Comparison of ENCODE assay signal across 10 cellular contexts in the genomic region with DNA sequence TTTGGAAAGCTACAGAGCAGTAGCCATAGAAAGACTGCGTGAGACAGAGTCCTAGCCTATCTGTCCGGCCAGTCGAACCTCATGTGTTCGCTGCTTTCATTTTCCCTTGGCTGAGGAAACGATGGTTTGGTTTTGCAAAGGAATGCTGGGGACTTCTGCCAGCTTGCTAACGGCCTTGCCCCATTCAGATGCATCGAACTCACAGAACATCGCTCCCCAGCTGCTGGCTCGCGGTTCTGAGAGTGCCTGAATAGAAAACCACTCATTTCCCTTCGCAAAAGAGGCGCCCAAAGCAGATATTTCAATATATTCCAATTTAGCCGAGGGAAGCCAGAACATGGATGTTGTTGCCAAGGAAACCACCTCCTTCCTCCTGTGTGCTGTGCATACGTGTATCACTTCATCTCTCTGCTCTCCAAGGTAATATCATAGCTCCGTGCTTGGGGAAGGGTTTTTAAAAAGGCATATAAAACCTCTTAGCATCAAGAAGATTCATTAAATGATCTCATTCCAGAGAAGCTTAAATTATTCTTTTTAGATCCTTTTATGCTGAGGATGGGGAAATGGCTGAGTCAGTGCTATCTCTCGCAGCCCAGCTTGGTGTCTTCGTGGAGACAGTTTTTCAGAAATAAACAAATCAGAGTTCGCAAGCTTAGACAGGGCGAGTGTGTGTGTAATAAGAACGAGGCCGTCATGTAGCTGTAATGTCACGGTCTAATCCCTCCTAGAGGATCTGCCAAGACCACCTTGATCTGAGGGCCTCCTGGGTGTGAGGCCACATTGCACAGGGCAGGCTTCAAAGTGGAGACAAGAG.
A peak's percentile ranks its signal among the peaks of the same experiment; 100 is the strongest.
DNase-seq lines count a peak whose midpoint lies in the region; ATAC-seq, FAIRE-seq and TF ChIP-seq lines count a peak whose summit lies in the region.
"Had no signal": no experiment of that assay in that cellular context is flagged by ENCODE, and none has a peak within 500 bp of the region (broad histone marks: within the 10 kb centered on the region; RNA-seq: fewer than 3 reads in every experiment).

No MANE protein-coding gene starts in this region.

- H3K4me1 ChIP-seq in SK-N-SH (ENCODE audit: control insufficient read depth in 1 of 2, insufficient read depth in 2 of 2, low read depth in 1 of 2, low read length in 1 of 2) (peaks cover 0 to 3% of the 10 kb centered on the region in 2 experiments; a peak in 1 of 4 replicates), colonic mucosa (no peaks in the 10 kb centered on the region), muscle layer of colon (ENCODE audit: insufficient read depth, low read length) (peaks cover 13% of the 10 kb centered on the region)

- DNase-seq in SK-N-SH (no peak), colonic mucosa (peak; percentile 20), urothelium cell line (ENCODE audit: low spot score) (no peak), NCI-H187 treated with DMSO at 0.1 percent for 48 hours (lab: John Stamatoyannopoulos, UW) (no peak), NCI-H1694 treated with DMSO at 0.1 percent for 48 hours (lab: John Stamatoyannopoulos, UW) (no peak)

- H4K20me1 ChIP-seq in SK-N-SH (ENCODE audit: insufficient read depth): no peaks in the 10 kb centered on the region

- H3K9ac ChIP-seq in SK-N-SH: no peak overlapping the region
- no peak overlapping the region for H3K9ac ChIP-seq in colonic mucosa (ENCODE audit: low read depth in 2 of 2, low read length in 2 of 2)
- peak overlapping the region; percentile 7 for H3K9ac ChIP-seq in muscle layer of colon (ENCODE audit: low read length)

- H3K27ac ChIP-seq in SK-N-SH (ENCODE audit: low read depth in 2 of 2, low read length in 1 of 2) (no peak overlapping the region), colonic mucosa (no peak overlapping the region), muscle layer of colon (ENCODE audit: low read depth, low read length) (peak overlapping the region; percentile 10)

- WGBS in SK-N-SH (ENCODE audit: low lambda C conversion rate): 86% methylated on average over 22 of the region's 22 CpGs

- no peaks in the 10 kb centered on the region for H3K9me3 ChIP-seq in SK-N-SH
- H3K9me3 ChIP-seq in colonic mucosa: no peaks in the 10 kb centered on the region
- no peaks in the 10 kb centered on the region for H3K9me3 ChIP-seq in muscle layer of colon (ENCODE audit: low read length)

- POLR2A ChIA-PET in SK-N-SH (lab: Yijun Ruan, JAX): no interaction called here

- no peaks in the 10 kb centered on the region for H3K27me3 ChIP-seq in SK-N-SH (ENCODE audit: insufficient read depth)
- H3K27me3 ChIP-seq in colonic mucosa: no peaks in the 10 kb centered on the region
- H3K27me3 ChIP-seq in muscle layer of colon (ENCODE audit: control insufficient read depth in 1 of 2, insufficient read depth in 2 of 2, low read length in 2 of 2): no peaks in the 10 kb centered on the region

- peak; percentile 23 for FAIRE-seq in urothelium cell line (lab: Jason Lieb, UNC)
- FAIRE-seq: A204.1 had no signal

- no peak for TF ChIP-seq RAD21 in SK-N-SH (IDR thresholded peaks at IDR 0.05; ENCODE audit: low read length)

- CTCF ChIA-PET in SK-N-SH (lab: Yijun Ruan, JAX): interaction anchor here (1.0 to 1.9 kb wide), 3 partner anchors 11 to 19 kb away, joined by 4 to 6 read pairs (median 4); no protein-coding TSS in a partner anchor

- peak overlapping the region; percentile 9; the same call in 1 of the 2 replicates for H2AFZ ChIP-seq in SK-N-SH (ENCODE audit: low read depth)

- no peaks in the 10 kb centered on the region for H3K9me2 ChIP-seq in SK-N-SH

- intact Hi-C loops in colonic mucosa (cut with DNase I): no loop called here

- H3K79me2 ChIP-seq in SK-N-SH (ENCODE audit: insufficient read depth): no peaks in the 10 kb centered on the region

- H3F3A ChIP-seq in SK-N-SH (replicated peaks; ENCODE audit: insufficient read depth): no peaks in the 10 kb centered on the region

- no peaks in the 10 kb centered on the region for H3K36me3 ChIP-seq in SK-N-SH (replicated peaks in 1 of 2; ENCODE audit: control insufficient read depth in 1 of 2, insufficient read depth in 2 of 2, low read length in 1 of 2)
- H3K36me3 ChIP-seq in colonic mucosa: no peaks in the 10 kb centered on the region
- no peaks in the 10 kb centered on the region for H3K36me3 ChIP-seq in muscle layer of colon (ENCODE audit: insufficient read depth, low read length)

- no peak overlapping the region for H3K4me2 ChIP-seq in SK-N-SH

- ATAC-seq in SK-N-SH treated with all-trans-retinoic acid at 6 μM for 48 hours (no peak), GM18517 (IDR thresholded peaks at IDR 0.05; ENCODE audit: unreplicated experiment) (no peak)
- ATAC-seq: WTC11 had no signal

- TF ChIP-seq CTCF in SK-N-SH (IDR thresholded peaks at IDR 0.05) (no peak), colonic mucosa (IDR thresholded peaks at IDR 0.05) (no peak)

- H3K4me3 ChIP-seq in SK-N-SH (ENCODE audit: low read depth in 2 of 2, low read length in 1 of 2) (no peak overlapping the region), colonic mucosa (no peak overlapping the region), muscle layer of colon (ENCODE audit: low read depth in 1 of 2, low read length in 2 of 2) (peak overlapping the region; percentile 6 to 44)

- no peak for TF ChIP-seq EP300 in SK-N-SH (IDR thresholded peaks at IDR 0.05; ENCODE audit: borderline replicate concordance in 1 of 2, low read depth in 1 of 2, low read length in 1 of 2)

TF ChIP-seq in SK-N-SH, 30 proteins besides CTCF, POLR2A, EP300 and RAD21 (continues in another document):
- TF ChIP-seq SIN3A (IDR thresholded peaks at IDR 0.05; ENCODE audit: borderline replicate concordance, low read depth, low read length) (no peak), GATA2 (CRISPR knock-in tag; IDR thresholded peaks at IDR 0.05) (no peak), REST (IDR thresholded peaks at IDR 0.05; ENCODE audit: low read depth, low read length) (no peak)

TF ChIP-seq in SK-N-SH treated with all-trans-retinoic acid at 6 μM for 48 hours, 23 proteins besides CTCF, POLR2A, EP300 and RAD21 (continues in another document):
- TF ChIP-seq PPARA (CRISPR knock-in tag; IDR thresholded peaks at IDR 0.05; ENCODE audit: borderline replicate concordance): no peak
- TF ChIP-seq, protein P1, sequence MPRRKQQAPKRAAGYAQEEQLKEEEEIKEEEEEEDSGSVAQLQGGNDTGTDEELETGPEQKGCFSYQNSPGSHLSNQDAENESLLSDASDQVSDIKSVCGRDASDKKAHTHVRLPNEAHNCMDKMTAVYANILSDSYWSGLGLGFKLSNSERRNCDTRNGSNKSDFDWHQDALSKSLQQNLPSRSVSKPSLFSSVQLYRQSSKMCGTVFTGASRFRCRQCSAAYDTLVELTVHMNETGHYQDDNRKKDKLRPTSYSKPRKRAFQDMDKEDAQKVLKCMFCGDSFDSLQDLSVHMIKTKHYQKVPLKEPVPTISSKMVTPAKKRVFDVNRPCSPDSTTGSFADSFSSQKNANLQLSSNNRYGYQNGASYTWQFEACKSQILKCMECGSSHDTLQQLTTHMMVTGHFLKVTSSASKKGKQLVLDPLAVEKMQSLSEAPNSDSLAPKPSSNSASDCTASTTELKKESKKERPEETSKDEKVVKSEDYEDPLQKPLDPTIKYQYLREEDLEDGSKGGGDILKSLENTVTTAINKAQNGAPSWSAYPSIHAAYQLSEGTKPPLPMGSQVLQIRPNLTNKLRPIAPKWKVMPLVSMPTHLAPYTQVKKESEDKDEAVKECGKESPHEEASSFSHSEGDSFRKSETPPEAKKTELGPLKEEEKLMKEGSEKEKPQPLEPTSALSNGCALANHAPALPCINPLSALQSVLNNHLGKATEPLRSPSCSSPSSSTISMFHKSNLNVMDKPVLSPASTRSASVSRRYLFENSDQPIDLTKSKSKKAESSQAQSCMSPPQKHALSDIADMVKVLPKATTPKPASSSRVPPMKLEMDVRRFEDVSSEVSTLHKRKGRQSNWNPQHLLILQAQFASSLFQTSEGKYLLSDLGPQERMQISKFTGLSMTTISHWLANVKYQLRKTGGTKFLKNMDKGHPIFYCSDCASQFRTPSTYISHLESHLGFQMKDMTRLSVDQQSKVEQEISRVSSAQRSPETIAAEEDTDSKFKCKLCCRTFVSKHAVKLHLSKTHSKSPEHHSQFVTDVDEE (CRISPR knock-in tag; IDR thresholded peaks at IDR 0.05): no peak
- TF ChIP-seq, protein P2, sequence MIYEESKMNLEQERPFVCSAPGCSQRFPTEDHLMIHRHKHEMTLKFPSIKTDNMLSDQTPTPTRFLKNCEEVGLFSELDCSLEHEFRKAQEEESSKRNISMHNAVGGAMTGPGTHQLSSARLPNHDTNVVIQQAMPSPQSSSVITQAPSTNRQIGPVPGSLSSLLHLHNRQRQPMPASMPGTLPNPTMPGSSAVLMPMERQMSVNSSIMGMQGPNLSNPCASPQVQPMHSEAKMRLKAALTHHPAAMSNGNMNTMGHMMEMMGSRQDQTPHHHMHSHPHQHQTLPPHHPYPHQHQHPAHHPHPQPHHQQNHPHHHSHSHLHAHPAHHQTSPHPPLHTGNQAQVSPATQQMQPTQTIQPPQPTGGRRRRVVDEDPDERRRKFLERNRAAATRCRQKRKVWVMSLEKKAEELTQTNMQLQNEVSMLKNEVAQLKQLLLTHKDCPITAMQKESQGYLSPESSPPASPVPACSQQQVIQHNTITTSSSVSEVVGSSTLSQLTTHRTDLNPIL (CRISPR knock-in tag; IDR thresholded peaks at IDR 0.05; ENCODE audit: low read depth): no peak
- TF ChIP-seq ZNF8 (CRISPR knock-in tag; IDR thresholded peaks at IDR 0.05): no peak
- TF ChIP-seq ISL1 (CRISPR knock-in tag; IDR thresholded peaks at IDR 0.05): no peak
- no peak for TF ChIP-seq SNAI2 (CRISPR knock-in tag; IDR thresholded peaks at IDR 0.05)
- no peak for TF ChIP-seq POU6F1 (CRISPR knock-in tag; IDR thresholded peaks at IDR 0.05; ENCODE audit: borderline replicate concordance, low read depth)

Comparison
In these comparisons a context has a peak if more than half of its experiments do, and no peak if none do; other contexts are left out.
1. H3K4me3 ChIP-seq: peak in muscle layer of colon (2 of 2); none in SK-N-SH (0 of 2) and colonic mucosa (single experiment).